In genomic region chr10:70537398-70538194, GRCh38 we compare ENCODE assay signal across 8 cellular contexts. TPM values are rescaled to one million over a fixed set of nuclear protein-coding genes. Genes with fewer than 3 reads are reported as not detected.
DNase-seq lines count a peak whose midpoint lies in the region; ATAC-seq, FAIRE-seq and TF ChIP-seq lines count a peak whose summit lies in the region.

No MANE protein-coding gene starts in this region.

- H3K4me3 ChIP-seq in KMS-11 (IDR thresholded peaks at IDR 0.05; ENCODE audit: insufficient read depth, low read depth, low read length) (no peak overlapping the region), GM12878 (no peak overlapping the region), neural progenitor cell (no peak overlapping the region)

- BruUV-seq in GM12878 (replicated peaks; lab: Mats Ljungman, UMichigan): no TSS peak

- no peak for TF ChIP-seq POLR2A in GM12878 (IDR thresholded peaks at IDR 0.05; ENCODE audit: low read depth, low read length)

- RAD21 ChIA-PET in GM12878 (lab: Charles Lee; ENCODE audit: unreplicated experiment): interaction anchor here (0.6 to 1.9 kb wide), 4 partner anchors 44 to 101 kb away, joined by 3 to 7 read pairs (median 4); no protein-coding TSS in a partner anchor

- H3K4me1 Mint-ChIP-seq in neural progenitor cell: peaks cover 16% of the 10 kb centered on the region

- H3K36me3 Mint-ChIP-seq in neural progenitor cell: no peaks in the 10 kb centered on the region

- H2AFZ ChIP-seq in KMS-11 (ENCODE audit: low read depth): no peak overlapping the region
- H2AFZ ChIP-seq in GM12878 (ENCODE audit: control insufficient read depth, low read depth, low read length): no peak overlapping the region
- H2AFZ ChIP-seq in neural progenitor cell (replicated peaks): no peak overlapping the region

- H3K27ac Mint-ChIP-seq in neural progenitor cell: no peak overlapping the region

- H3K79me2 ChIP-seq in KMS-11 (ENCODE audit: insufficient read depth, low read depth) (no peaks in the 10 kb centered on the region), GM12878 (ENCODE audit: control insufficient read depth, insufficient read depth, low read length) (no peaks in the 10 kb centered on the region), neural progenitor cell (ENCODE audit: low read depth) (no peaks in the 10 kb centered on the region)

- H3K4me2 ChIP-seq in KMS-11 (no peak overlapping the region), GM12878 (ENCODE audit: control insufficient read depth, insufficient read depth) (no peak overlapping the region), neural progenitor cell (no peak overlapping the region)

- TF ChIP-seq CTCF in KMS-11 (conservative IDR thresholded peaks at IDR 0.05; ENCODE audit: low read depth, low read length): peak; percentile 49
- peak; percentile 29 to 45 (median 40) for TF ChIP-seq CTCF in GM12878 (IDR thresholded peaks at IDR 0.05 in 2 of 3, conservative IDR thresholded peaks at IDR 0.05 in 1 of 3; ENCODE audit: control insufficient read depth in 2 of 3, extremely low read depth in 1 of 3, insufficient read depth in 1 of 3, low read depth in 3 of 3, low read length in 3 of 3)
- TF ChIP-seq CTCF in neural progenitor cell (IDR thresholded peaks at IDR 0.05): peak; percentile 73

- H3K27me3 Mint-ChIP-seq in neural progenitor cell (ENCODE audit: insufficient read depth, low read depth): peaks cover 2% of the 10 kb centered on the region

- peak; percentile 62 for ATAC-seq in GM12878
- no peak for ATAC-seq in HG03439 (IDR thresholded peaks at IDR 0.05; ENCODE audit: unreplicated experiment)

- peaks cover 11% of the 10 kb centered on the region for H3K27me3 ChIP-seq in KMS-11 (ENCODE audit: insufficient read depth, low read depth)
- no peaks in the 10 kb centered on the region for H3K27me3 ChIP-seq in GM12878 (replicated peaks in 1 of 2; ENCODE audit: control insufficient read depth in 2 of 2, insufficient read depth in 2 of 2, low read length in 1 of 2)
- no peaks in the 10 kb centered on the region for H3K27me3 ChIP-seq in neural progenitor cell

- H3K9me3 ChIP-seq in GM12878 (replicated peaks; ENCODE audit: control insufficient read depth, insufficient read depth, low read length): no peaks in the 10 kb centered on the region
- no peaks in the 10 kb centered on the region for H3K9me3 ChIP-seq in neural progenitor cell (ENCODE audit: low read depth)

- H3F3A ChIP-seq in neural progenitor cell (ENCODE audit: low read depth): peaks cover 18% of the 10 kb centered on the region

- CTCF ChIA-PET in GM12878 (lab: Yijun Ruan, JAX): interaction anchor here (0.7 to 7.6 kb wide), 8 partner anchors 12 to 316 kb away, joined by 3 to 74 read pairs (median 4); no protein-coding TSS in a partner anchor

- WGBS in GM12878 (ENCODE audit: insufficient coverage, insufficient replicate concordance, low lambda C conversion rate, missing lambda C conversion rate): 43% methylated on average over 15 of the region's 15 CpGs

- POLR2A ChIA-PET in GM12878 (lab: Charles Lee): no interaction called here

- SMC1A ChIA-PET in GM12878 (lab: Charles Lee; ENCODE audit: uncharacterized antibody, unreplicated experiment): interaction anchor here (1.0 to 1.9 kb wide), 5 partner anchors 72 to 158 kb away, joined by 3 to 7 read pairs (median 4); no protein-coding TSS in a partner anchor

- H4K20me1 ChIP-seq in KMS-11 (ENCODE audit: insufficient read depth) (no peaks in the 10 kb centered on the region), GM12878 (ENCODE audit: control insufficient read depth, insufficient read depth) (no peaks in the 10 kb centered on the region), neural progenitor cell (ENCODE audit: low read depth) (no peaks in the 10 kb centered on the region)

- TF ChIP-seq EP300 in GM12878 (IDR thresholded peaks at IDR 0.05; ENCODE audit: borderline replicate concordance in 1 of 2, control insufficient read depth in 1 of 2, low read depth in 2 of 2, low read length in 2 of 2): no peak

- in situ Hi-C loops in GM12878 (cut with MboI): loop anchor here (5.0 kb wide), 1 partner anchor 75 kb away; no protein-coding TSS in a partner anchor

- H3K27ac ChIP-seq in KMS-11: no peak overlapping the region
- no peak overlapping the region for H3K27ac ChIP-seq in GM12878 (ENCODE audit: control insufficient read depth, insufficient read depth)
- H3K27ac ChIP-seq in neural progenitor cell: no peak overlapping the region

- H3K9ac ChIP-seq in KMS-11: no peak overlapping the region
- no peak overlapping the region for H3K9ac ChIP-seq in GM12878 (ENCODE audit: control insufficient read depth, insufficient read depth, low read length)
- H3K9ac ChIP-seq in neural progenitor cell: no peak overlapping the region

- H3K4me1 ChIP-seq in KMS-11 (ENCODE audit: low read depth, poor library complexity, severe bottlenecking) (no peaks in the 10 kb centered on the region), GM12878 (ENCODE audit: control insufficient read depth, insufficient read depth, low read length) (no peaks in the 10 kb centered on the region), neural progenitor cell (peaks cover 17% of the 10 kb centered on the region)

- DNase-seq in ELF-1 (ENCODE audit: low read depth, low spot score): peak; percentile 91
- no peak for DNase-seq in GM12878 (ENCODE audit: low read depth, low spot score)
- DNase-seq in neural progenitor cell (ENCODE audit: low spot score): peak; percentile 65
- no peak for DNase-seq in SW480 (ENCODE audit: low spot score)
- no peak for DNase-seq in NCI-H2171 treated with DMSO at 0.1 percent for 48 hours (lab: John Stamatoyannopoulos, UW)
- no peak for DNase-seq in T-helper 2 cell

- H3K9me3 Mint-ChIP-seq in neural progenitor cell: no peaks in the 10 kb centered on the region

- no peak for TF ChIP-seq RAD21 in GM12878 (IDR thresholded peaks at IDR 0.05; ENCODE audit: insufficient read depth, low read depth, low read length)

- FAIRE-seq in GM12878 (lab: Jason Lieb, UNC): no peak

- H3K36me3 ChIP-seq in KMS-11 (ENCODE audit: insufficient read depth) (no peaks in the 10 kb centered on the region), GM12878 (ENCODE audit: control insufficient read depth in 2 of 2, insufficient read depth in 2 of 2, low read length in 1 of 2) (peaks cover 0 to 3% of the 10 kb centered on the region in 2 experiments; a peak in 2 of 4 replicates), neural progenitor cell (no peaks in the 10 kb centered on the region)

- H3K4me3 Mint-ChIP-seq in neural progenitor cell: no peak overlapping the region

- intact Hi-C loops in GM12878 (cut with micrococcal nuclease; ENCODE audit: unreplicated experiment): no loop called here

TF ChIP-seq in GM12878, 131 proteins besides CTCF, POLR2A, EP300 and RAD21:
- TF ChIP-seq SMC3 (IDR thresholded peaks at IDR 0.05; ENCODE audit: borderline replicate concordance, low read length) (peak; percentile 36; the same call in 1 of the 2 replicates), ESRRA (IDR thresholded peaks at IDR 0.05; ENCODE audit: low read length) (no peak)
TF ChIP-seq in GM12878: peak in this region for 1.

RNA-seq across cellular contexts. Expression of gene PALD1, which starts 59.0 kb away (rescaled TPM):
- total RNA-seq in GM12878 (2013; cell fraction: nucleolus; rRNA removed): 15.5 and 17.8 TPM in 2 replicates
- total RNA-seq in GM12878 (2014; rRNA removed) (19.0 and 20.4 TPM in 2 replicates), GM12878 (2014; rRNA removed; fragmentation: Illumina TruSeq; extraction: Trizol) (6.7 and 7.7 TPM in 2 replicates), GM12878 (2021) (20.7 and 20.9 TPM in 2 replicates), neural progenitor cell (ENCODE audit: low replicate concordance) (9.6 and 20.4 TPM in 2 replicates)
- 1.9 TPM for polyA plus RNA-seq in GM12878 (2011; ENCODE audit: low read depth)
- polyA plus RNA-seq in GM12878 (2011; rRNA removed) (5.4 and 7.7 TPM in 2 replicates), GM12878 (2014; fragmentation: Illumina TruSeq; extraction: Trizol) (4.0 and 7.2 TPM in 2 replicates), GM12878 (2014; fragmentation: Nextera tagmentation; extraction: Ambion mirVana) (1 to 10 TPM in 1 of 2 experiments, under 1 TPM in 1; 0.43 to 1.2 TPM), GM12878 (2014; rRNA removed) (14.8 and 15.4 TPM in 2 replicates), GM12878 (2016; fragmentation: Nextera tagmentation; extraction: Ambion mirVana) (10 to 100 TPM; 10.3 to 11.0 TPM)
- 10.2 and 11.2 TPM in 2 replicates for polyA plus RNA-seq in GM12878 (2011; cell fraction: cytosol; rRNA removed)
- polyA plus RNA-seq in GM12878 (2011; cell fraction: nucleus; rRNA removed): 31.5 and 33.4 TPM in 2 replicates
- polyA plus RNA-seq in GM12878 (2012): 3.6 and 6.9 TPM in 2 replicates
- 7.2 and 16.4 TPM in 2 replicates for polyA minus RNA-seq in GM12878 (2011; rRNA and poly(A)+ RNA removed)
- polyA minus RNA-seq in GM12878 (2011; cell fraction: cytosol; rRNA and poly(A)+ RNA removed): 6.9 and 7.1 TPM in 2 replicates
- 8.1 and 12.5 TPM in 2 replicates for polyA minus RNA-seq in GM12878 (2011; cell fraction: nucleus; rRNA and poly(A)+ RNA removed)

Comparison
In these comparisons a context has a peak if more than half of its experiments do, and no peak if none do; other contexts are left out.
1. DNase-seq: peak in ELF-1 (single experiment) and neural progenitor cell (single experiment); none in GM12878 (single experiment), SW480 (single experiment), NCI-H2171 treated with DMSO at 0.1 percent for 48 hours (single experiment) and T-helper 2 cell (0 of 5).
2. Peak in every context shown above with its lines, with median percentiles within 50 percentile points of each other: CTCF ChIP-seq.